Comparison of ENCODE assay signal across 19 cellular contexts in genomic region chr9:33934188-33934878, GRCh38.
"Had no signal": no experiment of that assay in that cellular context is flagged by ENCODE, and none has a peak within 500 bp of the region (broad histone marks: within the 10 kb centered on the region; RNA-seq: fewer than 3 reads in every experiment).

No MANE protein-coding gene starts in this region.

- FAIRE-seq: astrocyte, bronchial epithelial cell, endothelial cell of umbilical vein had no signal

- H3K4me3 Mint-ChIP-seq: memory B cell; stimulated activated naive CD8-positive, alpha-beta T cell treated with anti-CD3 and anti-CD28 coated beads, Interleukin-15, amount 100 ng/mL, for 72 hours; T-helper 1 cell treated with Interleukin-12 subunit alpha and Interleukin-12 subunit beta and Interleukin-4 antibody, amounts not matched to agents 30 μg/mL and 1 μg/mL, for 36 hours had no signal

- H3K27me3 ChIP-seq: adrenal gland, esophagus muscularis mucosa, gastroesophageal sphincter, heart left ventricle, suprapubic skin had no signal

- H3K27ac Mint-ChIP-seq: memory B cell; stimulated activated naive CD8-positive, alpha-beta T cell treated with anti-CD3 and anti-CD28 coated beads, Interleukin-15, amount 100 ng/mL, for 72 hours; T-helper 1 cell treated with Interleukin-12 subunit alpha and Interleukin-12 subunit beta and Interleukin-4 antibody, amounts not matched to agents 30 μg/mL and 1 μg/mL, for 36 hours had no signal

- H3K9me3 Mint-ChIP-seq: memory B cell; stimulated activated naive CD8-positive, alpha-beta T cell treated with anti-CD3 and anti-CD28 coated beads, Interleukin-15, amount 100 ng/mL, for 72 hours; T-helper 1 cell treated with Interleukin-12 subunit alpha and Interleukin-12 subunit beta and Interleukin-4 antibody, amounts not matched to agents 30 μg/mL and 1 μg/mL, for 36 hours had no signal

- H3K27me3 Mint-ChIP-seq: memory B cell; stimulated activated naive CD8-positive, alpha-beta T cell treated with anti-CD3 and anti-CD28 coated beads, Interleukin-15, amount 100 ng/mL, for 72 hours had no signal

- ATAC-seq: gastroesophageal sphincter; heart left ventricle; stimulated activated naive CD8-positive, alpha-beta T cell treated with anti-CD3 and anti-CD28 coated beads, Interleukin-15, amount 100 ng/mL, for 72 hours had no signal

- H3K4me1 Mint-ChIP-seq: memory B cell; stimulated activated naive CD8-positive, alpha-beta T cell treated with anti-CD3 and anti-CD28 coated beads, Interleukin-15, amount 100 ng/mL, for 72 hours had no signal

- H3K4me1 ChIP-seq: gastroesophageal sphincter, suprapubic skin had no signal

- H3K9me3 ChIP-seq: adrenal gland, esophagus muscularis mucosa, gastroesophageal sphincter, heart left ventricle, suprapubic skin had no signal

- H3K4me3 ChIP-seq: adrenal gland, esophagus muscularis mucosa, gastroesophageal sphincter, heart left ventricle, suprapubic skin had no signal

- DNase-seq: activated CD4-positive, alpha-beta T cell treated with anti-CD3 and anti-CD28 coated beads for 1 hour; activated naive CD4-positive, alpha-beta T cell treated with anti-CD3 and anti-CD28 coated beads, Interleukin-2, amount 50 U/mL, for 16 hours; activated T-cell treated with anti-CD3 and anti-CD28 coated beads, Interleukin-2, amount 50 U/mL, for 1 hour; adrenal gland; effector CD4-positive, alpha-beta T cell; heart left ventricle; occipital lobe; stimulated activated CD4-positive, alpha-beta T cell treated with anti-CD3 and anti-CD28 coated beads, Interleukin-2, amount 100 ng/mL, for 24 hours; stimulated activated naive CD8-positive, alpha-beta T cell treated with anti-CD3 and anti-CD28 coated beads, Interleukin-15, amount 100 ng/mL, for 72 hours; trophoblast cell had no signal

- H3K27ac ChIP-seq: adrenal gland, esophagus muscularis mucosa, gastroesophageal sphincter, suprapubic skin, VCaP had no signal
